8 cellular contexts compared by ENCODE assay signal in genomic region chr21:44297525-44298290, GRCh38. TPM values are rescaled to one million over a fixed set of nuclear protein-coding genes. Genes with fewer than 3 reads are reported as not detected.
A peak's percentile ranks its signal among the peaks of the same experiment; 100 is the strongest.
DNase-seq lines count a peak whose midpoint lies in the region; ATAC-seq and TF ChIP-seq lines count a peak whose summit lies in the region.

No MANE protein-coding gene starts in this region.

- H3K9ac ChIP-seq in parathyroid adenoma: no peak overlapping the region

- no peak for ATAC-seq in HG03520 (IDR thresholded peaks at IDR 0.05; ENCODE audit: unreplicated experiment)

- no peaks in the 10 kb centered on the region for H3K79me2 ChIP-seq in parathyroid adenoma

- H3K36me3 ChIP-seq in GM06990 (ENCODE audit: control insufficient read depth, insufficient read depth, low read length): no peaks in the 10 kb centered on the region; the same call in 1 of the 2 replicates
- H3K36me3 ChIP-seq in parathyroid adenoma (ENCODE audit: control insufficient read depth, insufficient read depth, low read length): no peaks in the 10 kb centered on the region
- H3K36me3 ChIP-seq in transverse colon: no peaks in the 10 kb centered on the region

- DNase-seq in GM06990 (ENCODE audit: extremely low read depth, insufficient read length) (peak; percentile 72), NCI-H1048 (lab: John Stamatoyannopoulos, UW) (peak; percentile 11), SKM-1 (lab: John Stamatoyannopoulos, UW; ENCODE audit: unreplicated experiment) (peak; percentile 62), globus pallidus (ENCODE audit: low spot score) (peak; percentile 89), transverse colon (peak; percentile 91)
- peak; percentile 74 for DNase-seq in activated naive CD4-positive, alpha-beta T cell treated with anti-CD3 and anti-CD28 coated beads, Interleukin-2, amount 50 U/mL, for 16 hours

- TF ChIP-seq CTCF in GM06990 (IDR thresholded peaks at IDR 0.05; ENCODE audit: insufficient read depth, low read length, poor library complexity, severe bottlenecking) (peak; percentile 87), parathyroid adenoma (IDR thresholded peaks at IDR 0.05) (peak; percentile 60), transverse colon (IDR thresholded peaks at IDR 0.05) (peak; percentile 67 to 89 (median 78))

- no peak for TF ChIP-seq EP300 in transverse colon (IDR thresholded peaks at IDR 0.05; ENCODE audit: low read depth)

- in situ Hi-C loops in transverse colon (cut with MboI; ENCODE audit: low pct_ligation_motif_present in 1 of 4, low pct_unique_long_range_greater_than_20kb in 1 of 4, low sequenced_read_pairs in 3 of 4): no loop called here

- no peak overlapping the region for H3K4me3 ChIP-seq in GM06990 (replicated peaks; ENCODE audit: low read depth, low read length)
- no peak overlapping the region for H3K4me3 ChIP-seq in parathyroid adenoma (ENCODE audit: low read depth, low read length)
- H3K4me3 ChIP-seq in transverse colon: no peak overlapping the region

- H3K27me3 ChIP-seq in GM06990 (replicated peaks; ENCODE audit: control insufficient read depth, insufficient read depth, low read length) (no peaks in the 10 kb centered on the region), parathyroid adenoma (ENCODE audit: control insufficient read depth, insufficient read depth, low read length) (no peaks in the 10 kb centered on the region), transverse colon (no peaks in the 10 kb centered on the region)

- peak overlapping the region; percentile 11 for H2AFZ ChIP-seq in parathyroid adenoma

- H3K27ac ChIP-seq in parathyroid adenoma: no peak overlapping the region
- H3K27ac ChIP-seq in transverse colon: peak overlapping the region in 1 of 4 donors; percentile 21

- no peak for TF ChIP-seq POLR2A in transverse colon (IDR thresholded peaks at IDR 0.05)

- intact Hi-C loops in transverse colon (cut with DNase I; ENCODE audit: low total_unique reads): no loop called here

- H3K4me1 ChIP-seq in parathyroid adenoma (peaks cover 3% of the 10 kb centered on the region), transverse colon (peaks cover 21 to 51% (median 40%) of the 10 kb centered on the region in 4 donors)

- H3K9me3 ChIP-seq in parathyroid adenoma (ENCODE audit: control insufficient read depth, low read length) (no peaks in the 10 kb centered on the region), transverse colon (no peaks in the 10 kb centered on the region)

- no peak overlapping the region for H3K4me2 ChIP-seq in parathyroid adenoma (ENCODE audit: low read length)

- WGBS in transverse colon (ENCODE audit: low coverage in 1 of 2), 2 donors: 18 to 32% methylated on average over 5 to 21 of the region's 22 CpGs

RNA-seq across cellular contexts. Expression of gene PFKL, which starts 2.1 kb away (rescaled TPM):
- 100 to 1,000 TPM; 185 to 288 (median 249) TPM for total RNA-seq in transverse colon

RNA-seq across cellular contexts. Expression of gene AIRE, which starts 12.0 kb away (rescaled TPM):
- not detected for total RNA-seq in transverse colon

RNA-seq across cellular contexts. Expression of gene DNMT3L, which starts 36.0 kb away (rescaled TPM):
- total RNA-seq in transverse colon: not detected

RNA-seq across cellular contexts. Expression of gene CFAP410, which starts 41.5 kb away (rescaled TPM):
- 10 to 100 TPM; 17.2 to 41.3 (median 32.2) TPM for total RNA-seq in transverse colon

RNA-seq across cellular contexts. Expression of gene TRPM2, which starts 55.7 kb away (rescaled TPM):
- total RNA-seq in transverse colon: 1 to 10 TPM in 3 of 4 donors, not detected in 1; 2.3 to 2.9 (median 2.6) TPM

Comparison
In these comparisons a context has a peak if more than half of its experiments do, and no peak if none do; other contexts are left out.
1. DNase-seq: peak in every context shown above with its lines; median percentile 91 in transverse colon; 89 in globus pallidus; 74 in activated naive CD4-positive, alpha-beta T cell treated with anti-CD3 and anti-CD28 coated beads, Interleukin-2, amount 50 U/mL, for 16 hours; 72 in GM06990; 62 in SKM-1; 11 in NCI-H1048.